8 cellular contexts compared by ENCODE assay signal in the genomic region with DNA sequence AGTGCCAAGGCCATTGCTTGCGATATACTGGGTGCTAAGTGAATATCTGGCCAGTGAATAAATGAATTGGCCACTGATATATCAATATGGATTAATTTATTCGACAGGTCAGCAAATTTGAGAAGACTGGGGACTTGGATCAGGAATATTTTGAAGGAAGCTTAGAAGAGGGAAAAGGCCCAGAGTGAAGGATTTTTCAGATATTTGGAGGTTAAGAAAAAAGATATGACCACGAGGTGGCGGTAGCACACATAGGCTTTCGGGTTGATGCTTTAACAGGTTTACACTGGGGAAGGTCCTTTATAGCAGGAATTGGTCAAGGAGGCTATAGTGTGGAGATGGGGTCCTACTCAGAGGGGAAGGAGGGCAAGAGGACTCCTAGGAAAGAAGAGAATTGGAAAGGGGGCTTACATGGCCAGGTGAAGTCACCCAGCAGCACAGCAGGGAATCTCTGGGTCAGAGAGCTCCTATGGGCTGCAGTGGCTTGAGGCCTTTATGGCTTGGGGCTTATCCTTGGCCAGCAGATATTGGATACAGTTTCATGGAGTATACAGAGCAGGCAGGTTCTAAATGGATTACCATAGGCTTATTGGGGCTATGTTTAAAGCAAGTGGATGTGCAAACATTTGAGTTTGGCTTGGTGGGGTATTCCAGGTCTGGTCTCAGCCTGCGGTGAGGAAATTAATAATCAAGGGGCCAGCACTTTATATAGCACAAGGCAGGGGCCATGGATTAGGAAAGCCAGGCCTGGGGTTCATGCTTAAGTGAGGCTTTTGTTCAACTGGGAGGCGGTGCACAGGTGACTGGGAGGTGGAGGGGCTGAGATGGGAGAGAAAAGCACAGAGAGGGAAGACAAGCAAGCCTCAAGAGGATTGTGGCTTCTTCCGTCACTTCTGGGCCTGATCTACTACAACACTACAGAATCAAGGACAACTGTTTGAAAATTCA. TPM values are rescaled to one million over a fixed set of nuclear protein-coding genes. Genes with fewer than 3 reads are reported as not detected.
A peak's percentile ranks its signal among the peaks of the same experiment; 100 is the strongest.
DNase-seq lines count a peak whose midpoint lies in the region; ATAC-seq and TF ChIP-seq lines count a peak whose summit lies in the region.

No MANE protein-coding gene starts in this region.

- no peaks in the 10 kb centered on the region for H3K36me3 Mint-ChIP-seq in activated CD4-positive, alpha-beta T cell treated with anti-CD3 and anti-CD28 coated beads for 36 hours (ENCODE audit: low read depth)

- no peak for ATAC-seq in activated CD4-positive, alpha-beta T cell treated with anti-CD3 and anti-CD28 coated beads for 36 hours
- ATAC-seq in esophagus mucosa, result peak; percentile 30
- no peak for ATAC-seq in GM18858 (IDR thresholded peaks at IDR 0.05; ENCODE audit: unreplicated experiment)

- no peak for TF ChIP-seq EP300 in neural cell (conservative IDR thresholded peaks at IDR 0.05; ENCODE audit: poor library complexity, severe bottlenecking)

- H3K36me3 ChIP-seq in neural cell (ENCODE audit: insufficient read depth, low read length), result no peaks in the 10 kb centered on the region

- intact Hi-C loops in activated CD4-positive, alpha-beta T cell treated with anti-CD3 and anti-CD28 coated beads for 36 hours (cut with DNase I, micrococcal nuclease), result loop anchor here in 1 of 2 experiments (2.0 to 5.0 kb wide), 3 partner anchors 104 to 255 kb away; no protein-coding TSS in a partner anchor

- POLR2A ChIA-PET in activated CD4-positive, alpha-beta T cell treated with anti-CD3 and anti-CD28 coated beads for 36 hours (lab: Charles Lee), result no interaction called here

- H2AFZ ChIP-seq in neural cell (ENCODE audit: low read depth, low read length), result no peak overlapping the region

- H3K27me3 Mint-ChIP-seq in activated CD4-positive, alpha-beta T cell treated with anti-CD3 and anti-CD28 coated beads for 36 hours, result no peaks in the 10 kb centered on the region

- CTCF ChIA-PET in activated CD4-positive, alpha-beta T cell treated with anti-CD3 and anti-CD28 coated beads for 36 hours (lab: Charles Lee), result interaction anchor here (0.6 to 10.5 kb wide), 53 partner anchors 9 to 856 kb away, joined by 3 to 148 read pairs (median 5); a partner anchor contains a TSS

- no peaks in the 10 kb centered on the region for H3F3A ChIP-seq in neural cell (ENCODE audit: insufficient read depth, low read length, poor library complexity, severe bottlenecking)

- no peak overlapping the region for H3K4me3 Mint-ChIP-seq in activated CD4-positive, alpha-beta T cell treated with anti-CD3 and anti-CD28 coated beads for 36 hours

- H4K20me1 ChIP-seq in neural cell (ENCODE audit: insufficient read depth), result no peaks in the 10 kb centered on the region

- peak; percentile 67 for TF ChIP-seq RAD21 in neural cell (conservative IDR thresholded peaks at IDR 0.05)

- no peaks in the 10 kb centered on the region for H3K27me3 ChIP-seq in neural cell (ENCODE audit: insufficient read depth, low read depth, low read length)

- H3K9me3 Mint-ChIP-seq in activated CD4-positive, alpha-beta T cell treated with anti-CD3 and anti-CD28 coated beads for 36 hours (ENCODE audit: low read depth), result no peaks in the 10 kb centered on the region

- TF ChIP-seq CTCF in neural cell (IDR thresholded peaks at IDR 0.05; ENCODE audit: poor library complexity, severe bottlenecking), result peak; percentile 74

- H3K4me1 Mint-ChIP-seq in activated CD4-positive, alpha-beta T cell treated with anti-CD3 and anti-CD28 coated beads for 36 hours, result peaks cover 26% of the 10 kb centered on the region

- no peaks in the 10 kb centered on the region for H3K9me2 ChIP-seq in neural cell (ENCODE audit: insufficient read depth, low read length)

- no peaks in the 10 kb centered on the region for H3K9me3 ChIP-seq in neural cell (ENCODE audit: low read length)

- H3K4me3 ChIP-seq in neural cell (ENCODE audit: low read length), result no peak overlapping the region

- peak; percentile 59 for DNase-seq in activated CD4-positive, alpha-beta T cell treated with anti-CD3 and anti-CD28 coated beads for 36 hours
- no peak for DNase-seq in activated CD4-positive, alpha-beta T cell treated with anti-CD3 and anti-CD28 coated beads for 1 hour
- DNase-seq in LoVo (ENCODE audit: low spot score) (peak; percentile 47), NCI-H1048 (lab: John Stamatoyannopoulos, UW) (no peak)
- peak; percentile 33 for DNase-seq in activated CD4-positive, CD25-positive, alpha-beta regulatory T cell treated with anti-CD3 and anti-CD28 coated beads, Interleukin-2, amount 50 U/mL, for 72 hours

- no peak overlapping the region for H3K9ac ChIP-seq in neural cell (ENCODE audit: low read length)

- no peaks in the 10 kb centered on the region for H3K79me2 ChIP-seq in neural cell (replicated peaks; ENCODE audit: insufficient read depth, low read length)

- H3K27ac ChIP-seq in neural cell (ENCODE audit: low read length), result no peak overlapping the region

- peak overlapping the region; percentile 16 for H3K27ac Mint-ChIP-seq in activated CD4-positive, alpha-beta T cell treated with anti-CD3 and anti-CD28 coated beads for 36 hours

- no peak overlapping the region for H3K4me2 ChIP-seq in neural cell (ENCODE audit: low read length)

TF ChIP-seq in neural cell, 6 proteins besides CTCF, POLR2A, EP300 and RAD21:
- peak; percentile 78 for TF ChIP-seq SMC3 (conservative IDR thresholded peaks at IDR 0.05; ENCODE audit: poor library complexity)
- no peak for TF ChIP-seq MXI1 (conservative IDR thresholded peaks at IDR 0.05; ENCODE audit: poor library complexity, severe bottlenecking)
TF ChIP-seq in neural cell: peak in this region for 1.

RNA-seq across cellular contexts. Expression of a gene that starts 9.7 kb away (rescaled TPM):
- 1 to 10 TPM; 4.6 to 4.8 TPM for total RNA-seq in activated CD4-positive, alpha-beta T cell treated with anti-CD3 and anti-CD28 coated beads for 36 hours
- 871 TPM for total RNA-seq in esophagus mucosa
- polyA plus RNA-seq in neural cell, result not detected in 2 replicates
- not detected in 2 replicates for polyA minus RNA-seq in neural cell

RNA-seq across cellular contexts. Expression of a gene that starts 36.7 kb away (rescaled TPM):
- 100 to 1,000 TPM; 232 to 274 TPM for total RNA-seq in activated CD4-positive, alpha-beta T cell treated with anti-CD3 and anti-CD28 coated beads for 36 hours
- total RNA-seq in esophagus mucosa, result 38.6 TPM
- polyA plus RNA-seq in neural cell, result 0.30 and 0.67 TPM in 2 replicates
- polyA minus RNA-seq in neural cell, result 0.81 and 0.97 TPM in 2 replicates

Comparison
In these comparisons a context has a peak if more than half of its experiments do, and no peak if none do; other contexts are left out.
1. DNase-seq: peak in activated CD4-positive, alpha-beta T cell treated with anti-CD3 and anti-CD28 coated beads for 36 hours (single experiment), LoVo (single experiment) and activated CD4-positive, CD25-positive, alpha-beta regulatory T cell treated with anti-CD3 and anti-CD28 coated beads, Interleukin-2, amount 50 U/mL, for 72 hours (single experiment); none in activated CD4-positive, alpha-beta T cell treated with anti-CD3 and anti-CD28 coated beads for 1 hour (single experiment) and NCI-H1048 (single experiment).
2. RNA of a gene that starts 9.7 kb away (total RNA-seq): 871 TPM in esophagus mucosa (single experiment); 4.6 to 4.8 TPM in activated CD4-positive, alpha-beta T cell treated with anti-CD3 and anti-CD28 coated beads for 36 hours; every median in the first group is over 100 times any median in the second.